ENCODE assay signal across 7 cellular contexts in genomic region chr19:53511933-53512374, GRCh38. TPM values are rescaled to one million over a fixed set of nuclear protein-coding genes. Genes with fewer than 3 reads are reported as not detected.
DNase-seq lines count a peak whose midpoint lies in the region; ATAC-seq and TF ChIP-seq lines count a peak whose summit lies in the region.

No MANE protein-coding gene starts in this region.

- H3K4me3 ChIP-seq in fibroblast of mammary gland (ENCODE audit: control insufficient read depth, low read depth, low read length) (no peak overlapping the region), uterus (no peak overlapping the region)

- no peak overlapping the region for H3K27ac Mint-ChIP-seq in nephron progenitor cell

- no peak overlapping the region for H3K4me3 Mint-ChIP-seq in nephron progenitor cell

- no peaks in the 10 kb centered on the region for H3K36me3 ChIP-seq in uterus

- no peaks in the 10 kb centered on the region for H3K27me3 Mint-ChIP-seq in nephron progenitor cell (ENCODE audit: low read depth, poor library complexity)

- no peaks in the 10 kb centered on the region for H3K4me1 ChIP-seq in uterus

- H3K4me1 Mint-ChIP-seq in nephron progenitor cell, result peaks cover 45% of the 10 kb centered on the region

- H3K9me3 ChIP-seq in uterus, result no peaks in the 10 kb centered on the region

- TF ChIP-seq POLR2A in uterus (IDR thresholded peaks at IDR 0.05), result no peak

- no peak for ATAC-seq in HG02840 (IDR thresholded peaks at IDR 0.05; ENCODE audit: low FRiP score, unreplicated experiment)

- no peaks in the 10 kb centered on the region for H3K9me3 Mint-ChIP-seq in nephron progenitor cell

- DNase-seq in NCI-H526 treated with DMSO at 0.1 percent for 48 hours (lab: John Stamatoyannopoulos, UW), result peak; percentile 64
- peak; percentile 26 for DNase-seq in activated T-cell treated with anti-CD3 and anti-CD28 coated beads for 24 hours (ENCODE audit: low read depth)
- DNase-seq in fibroblast of mammary gland (ENCODE audit: low read depth), result peak; percentile 54
- DNase-seq in nephron progenitor cell, result peak; percentile 62
- DNase-seq in uterus, result peak; percentile 56 to 65

- no peaks in the 10 kb centered on the region for H3K27me3 ChIP-seq in uterus

- H3K36me3 Mint-ChIP-seq in nephron progenitor cell (ENCODE audit: low read depth), result no peaks in the 10 kb centered on the region

- intact Hi-C loops in uterus (cut with DNase I; ENCODE audit: low total_unique reads), result no loop called here

- peak; percentile 36; the same call in 1 of the 3 replicates for TF ChIP-seq CTCF in GM12872 (IDR thresholded peaks at IDR 0.05; ENCODE audit: insufficient read depth, low read depth, low read length)
- peak; percentile 46 for TF ChIP-seq CTCF in fibroblast of mammary gland (conservative IDR thresholded peaks at IDR 0.05; ENCODE audit: control insufficient read depth, insufficient read depth, low read depth, low read length)
- peak; percentile 69 for TF ChIP-seq CTCF in nephron progenitor cell (IDR thresholded peaks at IDR 0.05)
- TF ChIP-seq CTCF in uterus (IDR thresholded peaks at IDR 0.05), result peak; percentile 54 to 68 (median 66)

- no peak overlapping the region for H3K27ac ChIP-seq in uterus

RNA-seq across cellular contexts. Expression of gene ZNF331, which starts 26.0 kb away (rescaled TPM):
- total RNA-seq in uterus, result 10 to 100 TPM in 3 of 4 donors, 1 to 10 TPM in 1; 9.4 to 39.0 (median 17.0) TPM

RNA-seq across cellular contexts. Expression of gene ZNF813, which starts 44.4 kb away (rescaled TPM):
- total RNA-seq in uterus, result 10 to 100 TPM in 1 of 4 donors, 1 to 10 TPM in 3; 1.8 to 10.8 (median 6.7) TPM
